In genomic region chr12:98740751-98741150, GRCh38 we compare ENCODE assay signal across 2 cellular contexts.
TF ChIP-seq lines count a peak whose summit lies in the region.

No MANE protein-coding gene starts in this region.

TF ChIP-seq in H1, 55 proteins besides CTCF, POLR2A, EP300 and RAD21:
- 0 out of 2 replicates have a peak, but pooled peaks have one; percentile 31 for TF ChIP-seq KDM1A (IDR thresholded peaks at IDR 0.05; ENCODE audit: borderline replicate concordance, low read length)
- TF ChIP-seq TCF12 (IDR thresholded peaks at IDR 0.05; ENCODE audit: low read depth, low read length) = no peak

TF ChIP-seq in GM23338, 12 proteins besides CTCF, POLR2A, EP300 and RAD21:
- TF ChIP-seq POLR2AphosphoS5 (IDR thresholded peaks at IDR 0.05; ENCODE audit: low read depth) (no peak), CREB1 (CRISPR knock-in tag; IDR thresholded peaks at IDR 0.05; ENCODE audit: low read depth) (no peak), ZNF114 (CRISPR knock-in tag; IDR thresholded peaks at IDR 0.05) (no peak), EZH2 (IDR thresholded peaks at IDR 0.05; ENCODE audit: low read depth, unreplicated experiment) (no peak), STAT1 (IDR thresholded peaks at IDR 0.05; ENCODE audit: unreplicated experiment) (no peak), EZH2phosphoT487 (IDR thresholded peaks at IDR 0.05; ENCODE audit: unreplicated experiment) (no peak), JUNB (IDR thresholded peaks at IDR 0.05; ENCODE audit: unreplicated experiment) (no peak), REST (IDR thresholded peaks at IDR 0.05; ENCODE audit: unreplicated experiment) (no peak), NANOG (IDR thresholded peaks at IDR 0.05; ENCODE audit: borderline replicate concordance) (no peak), ZNF331 (CRISPR knock-in tag; IDR thresholded peaks at IDR 0.05; ENCODE audit: low read depth) (no peak)
- TF ChIP-seq, protein P1, sequence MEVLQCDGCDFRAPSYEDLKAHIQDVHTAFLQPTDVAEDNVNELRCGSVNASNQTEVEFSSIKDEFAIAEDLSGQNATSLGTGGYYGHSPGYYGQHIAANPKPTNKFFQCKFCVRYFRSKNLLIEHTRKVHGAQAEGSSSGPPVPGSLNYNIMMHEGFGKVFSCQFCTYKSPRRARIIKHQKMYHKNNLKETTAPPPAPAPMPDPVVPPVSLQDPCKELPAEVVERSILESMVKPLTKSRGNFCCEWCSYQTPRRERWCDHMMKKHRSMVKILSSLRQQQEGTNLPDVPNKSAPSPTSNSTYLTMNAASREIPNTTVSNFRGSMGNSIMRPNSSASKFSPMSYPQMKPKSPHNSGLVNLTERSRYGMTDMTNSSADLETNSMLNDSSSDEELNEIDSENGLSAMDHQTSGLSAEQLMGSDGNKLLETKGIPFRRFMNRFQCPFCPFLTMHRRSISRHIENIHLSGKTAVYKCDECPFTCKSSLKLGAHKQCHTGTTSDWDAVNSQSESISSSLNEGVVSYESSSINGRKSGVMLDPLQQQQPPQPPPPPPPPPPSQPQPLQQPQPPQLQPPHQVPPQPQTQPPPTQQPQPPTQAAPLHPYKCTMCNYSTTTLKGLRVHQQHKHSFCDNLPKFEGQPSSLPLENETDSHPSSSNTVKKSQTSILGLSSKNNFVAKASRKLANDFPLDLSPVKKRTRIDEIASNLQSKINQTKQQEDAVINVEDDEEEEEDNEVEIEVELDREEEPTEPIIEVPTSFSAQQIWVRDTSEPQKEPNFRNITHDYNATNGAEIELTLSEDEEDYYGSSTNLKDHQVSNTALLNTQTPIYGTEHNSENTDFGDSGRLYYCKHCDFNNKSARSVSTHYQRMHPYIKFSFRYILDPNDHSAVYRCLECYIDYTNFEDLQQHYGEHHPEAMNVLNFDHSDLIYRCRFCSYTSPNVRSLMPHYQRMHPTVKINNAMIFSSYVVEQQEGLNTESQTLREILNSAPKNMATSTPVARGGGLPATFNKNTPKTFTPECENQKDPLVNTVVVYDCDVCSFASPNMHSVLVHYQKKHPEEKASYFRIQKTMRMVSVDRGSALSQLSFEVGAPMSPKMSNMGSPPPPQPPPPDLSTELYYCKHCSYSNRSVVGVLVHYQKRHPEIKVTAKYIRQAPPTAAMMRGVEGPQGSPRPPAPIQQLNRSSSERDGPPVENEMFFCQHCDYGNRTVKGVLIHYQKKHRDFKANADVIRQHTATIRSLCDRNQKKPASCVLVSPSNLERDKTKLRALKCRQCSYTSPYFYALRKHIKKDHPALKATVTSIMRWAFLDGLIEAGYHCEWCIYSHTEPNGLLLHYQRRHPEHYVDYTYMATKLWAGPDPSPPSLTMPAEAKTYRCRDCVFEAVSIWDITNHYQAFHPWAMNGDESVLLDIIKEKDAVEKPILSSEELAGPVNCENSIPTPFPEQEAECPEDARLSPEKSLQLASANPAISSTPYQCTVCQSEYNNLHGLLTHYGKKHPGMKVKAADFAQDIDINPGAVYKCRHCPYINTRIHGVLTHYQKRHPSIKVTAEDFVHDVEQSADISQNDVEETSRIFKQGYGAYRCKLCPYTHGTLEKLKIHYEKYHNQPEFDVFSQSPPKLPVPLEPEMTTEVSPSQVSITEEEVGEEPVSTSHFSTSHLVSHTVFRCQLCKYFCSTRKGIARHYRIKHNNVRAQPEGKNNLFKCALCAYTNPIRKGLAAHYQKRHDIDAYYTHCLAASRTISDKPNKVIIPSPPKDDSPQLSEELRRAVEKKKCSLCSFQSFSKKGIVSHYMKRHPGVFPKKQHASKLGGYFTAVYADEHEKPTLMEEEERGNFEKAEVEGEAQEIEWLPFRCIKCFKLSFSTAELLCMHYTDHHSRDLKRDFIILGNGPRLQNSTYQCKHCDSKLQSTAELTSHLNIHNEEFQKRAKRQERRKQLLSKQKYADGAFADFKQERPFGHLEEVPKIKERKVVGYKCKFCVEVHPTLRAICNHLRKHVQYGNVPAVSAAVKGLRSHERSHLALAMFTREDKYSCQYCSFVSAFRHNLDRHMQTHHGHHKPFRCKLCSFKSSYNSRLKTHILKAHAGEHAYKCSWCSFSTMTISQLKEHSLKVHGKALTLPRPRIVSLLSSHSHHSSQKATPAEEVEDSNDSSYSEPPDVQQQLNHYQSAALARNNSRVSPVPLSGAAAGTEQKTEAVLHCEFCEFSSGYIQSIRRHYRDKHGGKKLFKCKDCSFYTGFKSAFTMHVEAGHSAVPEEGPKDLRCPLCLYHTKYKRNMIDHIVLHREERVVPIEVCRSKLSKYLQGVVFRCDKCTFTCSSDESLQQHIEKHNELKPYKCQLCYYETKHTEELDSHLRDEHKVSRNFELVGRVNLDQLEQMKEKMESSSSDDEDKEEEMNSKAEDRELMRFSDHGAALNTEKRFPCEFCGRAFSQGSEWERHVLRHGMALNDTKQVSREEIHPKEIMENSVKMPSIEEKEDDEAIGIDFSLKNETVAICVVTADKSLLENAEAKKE (CRISPR knock-in tag; IDR thresholded peaks at IDR 0.05) = no peak
- TF ChIP-seq, protein P2, sequence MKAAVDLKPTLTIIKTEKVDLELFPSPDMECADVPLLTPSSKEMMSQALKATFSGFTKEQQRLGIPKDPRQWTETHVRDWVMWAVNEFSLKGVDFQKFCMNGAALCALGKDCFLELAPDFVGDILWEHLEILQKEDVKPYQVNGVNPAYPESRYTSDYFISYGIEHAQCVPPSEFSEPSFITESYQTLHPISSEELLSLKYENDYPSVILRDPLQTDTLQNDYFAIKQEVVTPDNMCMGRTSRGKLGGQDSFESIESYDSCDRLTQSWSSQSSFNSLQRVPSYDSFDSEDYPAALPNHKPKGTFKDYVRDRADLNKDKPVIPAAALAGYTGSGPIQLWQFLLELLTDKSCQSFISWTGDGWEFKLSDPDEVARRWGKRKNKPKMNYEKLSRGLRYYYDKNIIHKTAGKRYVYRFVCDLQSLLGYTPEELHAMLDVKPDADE (IDR thresholded peaks at IDR 0.05) = no peak
TF ChIP-seq in GM23338: peak in this region for 0.
